22 cellular contexts compared by ENCODE assay signal in genomic region chr13:79621449-79621848, GRCh38.
DNase-seq lines count a peak whose midpoint lies in the region; ATAC-seq and TF ChIP-seq lines count a peak whose summit lies in the region.
"Had no signal": no experiment of that assay in that cellular context is flagged by ENCODE, and none has a peak within 500 bp of the region (broad histone marks: within the 10 kb centered on the region; RNA-seq: fewer than 3 reads in every experiment).

No MANE protein-coding gene starts in this region.

- H3K4me2 ChIP-seq in MM.1S (ENCODE audit: low read depth, low read length), result peak overlapping the region; percentile 39

- H3F3A ChIP-seq in MM.1S (ENCODE audit: insufficient read depth, low read length), result no peaks in the 10 kb centered on the region

- TF ChIP-seq CTCF in MM.1S (IDR thresholded peaks at IDR 0.05; ENCODE audit: low read length), result no peak

- no peaks in the 10 kb centered on the region for H3K79me2 ChIP-seq in MM.1S (ENCODE audit: low read length)

- H3K4me3 Mint-ChIP-seq in activated CD8-positive, alpha-beta T cell treated with anti-CD3 and anti-CD28 coated beads, Interleukin-2, amount 10 ng/mL, durations not matched to agents 7 days and 5 days, result no peak overlapping the region
- H3K4me3 Mint-ChIP-seq in activated CD4-positive, alpha-beta memory T cell treated with anti-CD3 and anti-CD28 coated beads, Interleukin-2, amount 10 ng/mL, durations not matched to agents 7 days and 5 days, result no peak overlapping the region
- H3K4me3 Mint-ChIP-seq: CD14-positive monocyte, IgD-negative memory B cell had no signal

- no peak overlapping the region for H3K4me3 ChIP-seq in MM.1S (ENCODE audit: low read length)

- no peaks in the 10 kb centered on the region for H3K27me3 ChIP-seq in MM.1S (replicated peaks; ENCODE audit: insufficient read depth, low read length)

- H3K36me3 Mint-ChIP-seq in activated CD8-positive, alpha-beta T cell treated with anti-CD3 and anti-CD28 coated beads, Interleukin-2, amount 10 ng/mL, durations not matched to agents 7 days and 5 days (ENCODE audit: low read depth), result no peaks in the 10 kb centered on the region
- no peaks in the 10 kb centered on the region for H3K36me3 Mint-ChIP-seq in activated CD4-positive, alpha-beta memory T cell treated with anti-CD3 and anti-CD28 coated beads, Interleukin-2, amount 10 ng/mL, durations not matched to agents 7 days and 5 days (ENCODE audit: low read depth)
- H3K36me3 Mint-ChIP-seq: CD14-positive monocyte had no signal

- DNase-seq in Caki2 (ENCODE audit: low read depth) (peak; percentile 58), MM.1S (peak; percentile 65), NCI-H2029 treated with DMSO at 0.1 percent for 48 hours (lab: John Stamatoyannopoulos, UW) (no peak)
- no peak for DNase-seq in activated CD8-positive, alpha-beta T cell treated with anti-CD3 and anti-CD28 coated beads, Interleukin-2, amount 10 ng/mL, durations not matched to agents 7 days and 5 days
- no peak for DNase-seq in activated CD4-positive, alpha-beta memory T cell treated with anti-CD3 and anti-CD28 coated beads, Interleukin-2, amount 10 ng/mL, durations not matched to agents 7 days and 5 days
- DNase-seq: 8988T, DMS79 treated with DMSO at 0.1 percent for 48 hours, H7, Kasumi-1, NCI-H1105, NCI-H2081 treated with DMSO at 0.1 percent for 48 hours, NCI-H510A, NCI-H774, OCI-M1, RPMI8226, SIG-M5 had no signal

- no peaks in the 10 kb centered on the region for H3K4me1 Mint-ChIP-seq in activated CD8-positive, alpha-beta T cell treated with anti-CD3 and anti-CD28 coated beads, Interleukin-2, amount 10 ng/mL, durations not matched to agents 7 days and 5 days (ENCODE audit: low read depth)
- H3K4me1 Mint-ChIP-seq in activated CD4-positive, alpha-beta memory T cell treated with anti-CD3 and anti-CD28 coated beads, Interleukin-2, amount 10 ng/mL, durations not matched to agents 7 days and 5 days, result no peaks in the 10 kb centered on the region
- H3K4me1 Mint-ChIP-seq: CD14-positive monocyte, IgD-negative memory B cell had no signal

- 0 out of 2 replicates have a peak overlapping the region, but pooled peaks have one; percentile 32 for H2AFZ ChIP-seq in MM.1S (ENCODE audit: low read length)

- no peaks in the 10 kb centered on the region for H3K9me3 ChIP-seq in MM.1S (replicated peaks; ENCODE audit: insufficient read depth, low read length)

- peaks cover 7% of the 10 kb centered on the region for H3K27me3 Mint-ChIP-seq in activated CD8-positive, alpha-beta T cell treated with anti-CD3 and anti-CD28 coated beads, Interleukin-2, amount 10 ng/mL, durations not matched to agents 7 days and 5 days (ENCODE audit: low read depth)
- H3K27me3 Mint-ChIP-seq in activated CD4-positive, alpha-beta memory T cell treated with anti-CD3 and anti-CD28 coated beads, Interleukin-2, amount 10 ng/mL, durations not matched to agents 7 days and 5 days, result peaks cover 4% of the 10 kb centered on the region

- no peak overlapping the region for H3K27ac Mint-ChIP-seq in activated CD8-positive, alpha-beta T cell treated with anti-CD3 and anti-CD28 coated beads, Interleukin-2, amount 10 ng/mL, durations not matched to agents 7 days and 5 days
- H3K27ac Mint-ChIP-seq in activated CD4-positive, alpha-beta memory T cell treated with anti-CD3 and anti-CD28 coated beads, Interleukin-2, amount 10 ng/mL, durations not matched to agents 7 days and 5 days, result no peak overlapping the region
- H3K27ac Mint-ChIP-seq: CD14-positive monocyte, IgD-negative memory B cell had no signal

- peak overlapping the region; percentile 53; the same call in 1 of the 2 replicates for H3K27ac ChIP-seq in MM.1S (ENCODE audit: low read length)

- ATAC-seq in GM18907 (IDR thresholded peaks at IDR 0.05; ENCODE audit: unreplicated experiment), result peak; percentile 76
- ATAC-seq in esophagus mucosa, result peak; percentile 15
- no peak for ATAC-seq in activated CD8-positive, alpha-beta T cell treated with anti-CD3 and anti-CD28 coated beads, Interleukin-2, amount 10 ng/mL, durations not matched to agents 7 days and 5 days
- ATAC-seq in GM19397 (IDR thresholded peaks at IDR 0.05; ENCODE audit: unreplicated experiment), result no peak
- ATAC-seq: SK-N-SH treated with all-trans-retinoic acid at 6 μM for 48 hours had no signal

- H3K9me3 Mint-ChIP-seq in activated CD8-positive, alpha-beta T cell treated with anti-CD3 and anti-CD28 coated beads, Interleukin-2, amount 10 ng/mL, durations not matched to agents 7 days and 5 days (ENCODE audit: insufficient read depth), result no peaks in the 10 kb centered on the region
- H3K9me3 Mint-ChIP-seq in activated CD4-positive, alpha-beta memory T cell treated with anti-CD3 and anti-CD28 coated beads, Interleukin-2, amount 10 ng/mL, durations not matched to agents 7 days and 5 days, result no peaks in the 10 kb centered on the region

- in situ Hi-C loops in Caki2 (cut with HindIII; ENCODE audit: low pct_unique_long_range_greater_than_20kb, low sequenced_read_pairs), result no loop called here

- H3K9ac ChIP-seq in MM.1S (ENCODE audit: low read length), result no peak overlapping the region

- POLR2A ChIA-PET in activated CD8-positive, alpha-beta T cell treated with anti-CD3 and anti-CD28 coated beads, Interleukin-2, amount 10 ng/mL, durations not matched to agents 7 days and 5 days (lab: Charles Lee), result no interaction called here
- POLR2A ChIA-PET in activated CD4-positive, alpha-beta memory T cell treated with anti-CD3 and anti-CD28 coated beads, Interleukin-2, amount 10 ng/mL, durations not matched to agents 7 days and 5 days (lab: Charles Lee), result no interaction called here

- no peaks in the 10 kb centered on the region for H4K20me1 ChIP-seq in MM.1S (ENCODE audit: insufficient read depth, low read length)

- no peaks in the 10 kb centered on the region for H3K9me2 ChIP-seq in MM.1S (replicated peaks; ENCODE audit: insufficient read depth, low read length)

- H3K4me1 ChIP-seq in MM.1S (ENCODE audit: low read length), result peaks cover 11% of the 10 kb centered on the region

- no peaks in the 10 kb centered on the region for H3K36me3 ChIP-seq in MM.1S (replicated peaks; ENCODE audit: insufficient read depth, low read length)

- CTCF ChIA-PET in activated CD8-positive, alpha-beta T cell treated with anti-CD3 and anti-CD28 coated beads, Interleukin-2, amount 10 ng/mL, durations not matched to agents 7 days and 5 days (lab: Charles Lee), result no interaction called here
- CTCF ChIA-PET in activated CD4-positive, alpha-beta memory T cell treated with anti-CD3 and anti-CD28 coated beads, Interleukin-2, amount 10 ng/mL, durations not matched to agents 7 days and 5 days (lab: Charles Lee), result no interaction called here

Comparison
In these comparisons a context has a peak if more than half of its experiments do, and no peak if none do; other contexts are left out.
1. DNase-seq: peak in Caki2 (single experiment) and MM.1S (single experiment); none in activated CD8-positive, alpha-beta T cell treated with anti-CD3 and anti-CD28 coated beads, Interleukin-2, amount 10 ng/mL, durations not matched to agents 7 days and 5 days (single experiment), activated CD4-positive, alpha-beta memory T cell treated with anti-CD3 and anti-CD28 coated beads, Interleukin-2, amount 10 ng/mL, durations not matched to agents 7 days and 5 days (single experiment) and NCI-H2029 treated with DMSO at 0.1 percent for 48 hours (single experiment).
2. ATAC-seq: peak in GM18907 (single experiment) and esophagus mucosa (single experiment); none in activated CD8-positive, alpha-beta T cell treated with anti-CD3 and anti-CD28 coated beads, Interleukin-2, amount 10 ng/mL, durations not matched to agents 7 days and 5 days (single experiment) and GM19397 (single experiment).